Comparison of ENCODE assay signal across 16 cellular contexts in the genomic region with DNA sequence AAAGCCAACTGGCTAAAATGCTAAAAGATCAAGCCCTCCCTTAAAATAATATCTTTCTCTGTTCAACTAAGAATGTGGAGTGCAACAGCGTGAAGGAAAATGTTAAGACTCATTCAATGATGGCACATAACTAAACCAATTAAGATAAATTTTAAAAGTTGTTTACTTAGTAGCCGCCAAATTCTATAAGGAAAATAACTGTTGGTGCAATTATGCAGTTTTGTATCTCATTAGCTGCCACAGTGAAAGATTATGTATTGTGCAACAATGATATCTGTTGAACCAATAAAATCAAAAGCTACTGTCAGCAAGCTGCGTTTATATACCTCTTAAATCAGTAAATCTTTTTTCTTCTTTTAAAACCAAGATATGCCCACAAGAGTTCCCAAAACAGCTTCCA.
"Had no signal": no experiment of that assay in that cellular context is flagged by ENCODE, and none has a peak within 500 bp of the region (broad histone marks: within the 10 kb centered on the region; RNA-seq: fewer than 3 reads in every experiment).

No MANE protein-coding gene starts in this region.

- H3K27me3 ChIP-seq: adrenal gland, gastroesophageal sphincter, heart left ventricle, testis had no signal

- H3K4me3 Mint-ChIP-seq: activated naive CD4-positive, alpha-beta T cell treated with anti-CD3 and anti-CD28 coated beads, Interleukin-2, amount 50 U/mL, for 24 hours; endodermal cell; neural crest cell; stimulated activated naive CD8-positive, alpha-beta T cell treated with anti-CD3 and anti-CD28 coated beads, Interleukin-15, amount 100 ng/mL, for 72 hours; T-helper 2 cell treated with Interferon-gamma antibody and Interleukin-4, amounts not matched to agents 5 μg/mL and 100 μg/mL, for 36 hours; type B pancreatic cell had no signal

- DNase-seq: activated CD4-positive, alpha-beta T cell treated with anti-CD3 and anti-CD28 coated beads, Interleukin-2, amount 50 U/mL, for 4 hours; activated effector memory CD4-positive, alpha-beta T cell treated with anti-CD3 and anti-CD28 coated beads, Interleukin-2, amount 50 U/mL, for 16 hours; adrenal gland; endodermal cell; erythroblast; heart left ventricle; kidney; left ventricle myocardium inferior; retina; stimulated activated naive CD8-positive, alpha-beta T cell treated with anti-CD3 and anti-CD28 coated beads, Interleukin-15, amount 100 ng/mL, for 72 hours; testis had no signal

- H3K36me3 ChIP-seq: adrenal gland, gastroesophageal sphincter, heart left ventricle, left ventricle myocardium inferior had no signal

- H3K9me3 Mint-ChIP-seq: activated naive CD4-positive, alpha-beta T cell treated with anti-CD3 and anti-CD28 coated beads, Interleukin-2, amount 50 U/mL, for 24 hours; endodermal cell; neural crest cell; stimulated activated naive CD8-positive, alpha-beta T cell treated with anti-CD3 and anti-CD28 coated beads, Interleukin-15, amount 100 ng/mL, for 72 hours; T-helper 2 cell treated with Interferon-gamma antibody and Interleukin-4, amounts not matched to agents 5 μg/mL and 100 μg/mL, for 36 hours; type B pancreatic cell had no signal

- ATAC-seq: gastroesophageal sphincter; heart left ventricle; stimulated activated naive CD8-positive, alpha-beta T cell treated with anti-CD3 and anti-CD28 coated beads, Interleukin-15, amount 100 ng/mL, for 72 hours had no signal

- H3K36me3 Mint-ChIP-seq: type B pancreatic cell had no signal

- H3K4me3 ChIP-seq: adrenal gland, gastroesophageal sphincter, heart left ventricle, left ventricle myocardium inferior, testis had no signal

- H3K27ac Mint-ChIP-seq: T-helper 2 cell treated with Interferon-gamma antibody and Interleukin-4, amounts not matched to agents 5 μg/mL and 100 μg/mL, for 36 hours; type B pancreatic cell had no signal

- H3K27me3 Mint-ChIP-seq: activated naive CD4-positive, alpha-beta T cell treated with anti-CD3 and anti-CD28 coated beads, Interleukin-2, amount 50 U/mL, for 24 hours; stimulated activated naive CD8-positive, alpha-beta T cell treated with anti-CD3 and anti-CD28 coated beads, Interleukin-15, amount 100 ng/mL, for 72 hours; type B pancreatic cell had no signal

- H3K9me3 ChIP-seq: adrenal gland, gastroesophageal sphincter, heart left ventricle, left ventricle myocardium inferior, testis had no signal

- H3K27ac ChIP-seq: adrenal gland, gastroesophageal sphincter, heart left ventricle, left ventricle myocardium inferior, testis had no signal
